18 cellular contexts compared by ENCODE assay signal in genomic region chr2:138364554-138365162, GRCh38.
DNase-seq lines count a peak whose midpoint lies in the region; ATAC-seq and TF ChIP-seq lines count a peak whose summit lies in the region.
"Had no signal": no experiment of that assay in that cellular context is flagged by ENCODE, and none has a peak within 500 bp of the region (broad histone marks: within the 10 kb centered on the region; RNA-seq: fewer than 3 reads in every experiment).

No MANE protein-coding gene starts in this region.

- H3K4me1 Mint-ChIP-seq in natural killer cell: no peaks in the 10 kb centered on the region
- H3K4me1 Mint-ChIP-seq: T-cell had no signal

- no peak overlapping the region for H3K4me3 Mint-ChIP-seq in natural killer cell
- H3K4me3 Mint-ChIP-seq: T-cell, WTC11 had no signal

- no peak for TF ChIP-seq CTCF in fibroblast of villous mesenchyme (IDR thresholded peaks at IDR 0.05; ENCODE audit: insufficient read depth, low read depth, low read length)
- no peak for TF ChIP-seq CTCF in natural killer cell (IDR thresholded peaks at IDR 0.05)

- H3K36me3 ChIP-seq in adipocyte (ENCODE audit: control insufficient read depth, insufficient read depth, low read length, severe bottlenecking): no peaks in the 10 kb centered on the region
- H3K36me3 ChIP-seq in skeletal muscle satellite cell (ENCODE audit: insufficient read depth, low read length): no peaks in the 10 kb centered on the region
- H3K36me3 ChIP-seq: gastrocnemius medialis, MG63, neutrophil had no signal

- H3K36me3 Mint-ChIP-seq in natural killer cell: peaks cover 7% of the 10 kb centered on the region
- H3K36me3 Mint-ChIP-seq: T-cell, WTC11 had no signal

- H3K4me3 ChIP-seq in adipocyte (ENCODE audit: low read length) (no peak overlapping the region), fibroblast of villous mesenchyme (ENCODE audit: low read depth, low read length) (no peak overlapping the region), skeletal muscle satellite cell (ENCODE audit: low read length) (no peak overlapping the region)
- H3K4me3 ChIP-seq: gastrocnemius medialis, MG63 had no signal

- H3K27me3 ChIP-seq in adipocyte (replicated peaks; ENCODE audit: control insufficient read depth, insufficient read depth, low read length): no peaks in the 10 kb centered on the region
- H3K27me3 ChIP-seq in skeletal muscle satellite cell (ENCODE audit: control insufficient read depth, insufficient read depth, low read length): peaks cover 13% of the 10 kb centered on the region
- H3K27me3 ChIP-seq: gastrocnemius medialis, MG63, neutrophil had no signal

- ATAC-seq in HG02610 (IDR thresholded peaks at IDR 0.05; ENCODE audit: unreplicated experiment): no peak
- no peak for ATAC-seq in natural killer cell
- ATAC-seq in GM19463 (IDR thresholded peaks at IDR 0.05; ENCODE audit: unreplicated experiment): no peak
- ATAC-seq: Panc1; stimulated activated naive CD8-positive, alpha-beta T cell treated with anti-CD3 and anti-CD28 coated beads, Interleukin-15, Interleukin-2, amounts not matched to agents 100 U/mL and 50 U/mL, for 24 hours; T-cell; WTC11 had no signal

- H3K27ac Mint-ChIP-seq in natural killer cell: no peak overlapping the region
- H3K27ac Mint-ChIP-seq: activated T-helper 2 cell treated with anti-CD3 and anti-CD28 coated beads, Interferon-gamma antibody, Interleukin-2, Interleukin-4, amounts not matched to agents 10 μg/mL and 5 μg/mL and 100 μg/mL, durations not matched to agents 14 hours and 24 hours and 36 hours; T-cell; WTC11 had no signal

- H3K27me3 Mint-ChIP-seq in natural killer cell (ENCODE audit: low read depth in 2 of 2): no peaks in the 10 kb centered on the region

- peak overlapping the region; percentile 51 for H3K4me2 ChIP-seq in skeletal muscle satellite cell (ENCODE audit: low read length)

- DNase-seq in GM04504 (ENCODE audit: low read depth) (peak; percentile 43), adipocyte (ENCODE audit: low read depth) (peak; percentile 79), fibroblast of villous mesenchyme (ENCODE audit: low read depth) (peak; percentile 55), natural killer cell (no peak)
- DNase-seq: gastrocnemius medialis; MG63; NCI-H187; NCI-H524; small intestine; stimulated activated naive CD8-positive, alpha-beta T cell treated with anti-CD3 and anti-CD28 coated beads, Interleukin-15, Interleukin-2, amounts not matched to agents 100 U/mL and 50 U/mL, for 24 hours; T-cell had no signal

- peaks cover 42% of the 10 kb centered on the region for H3K4me1 ChIP-seq in adipocyte (ENCODE audit: control insufficient read depth, insufficient read depth, low read length)
- H3K4me1 ChIP-seq in skeletal muscle satellite cell (ENCODE audit: control insufficient read depth, insufficient read depth, low read length): peaks cover 29% of the 10 kb centered on the region
- H3K4me1 ChIP-seq: gastrocnemius medialis had no signal

- H3K9me3 ChIP-seq in adipocyte (ENCODE audit: control insufficient read depth, low read length) (no peaks in the 10 kb centered on the region), skeletal muscle satellite cell (replicated peaks; ENCODE audit: low read length) (no peaks in the 10 kb centered on the region)
- H3K9me3 ChIP-seq: gastrocnemius medialis, MG63, neutrophil had no signal

- H3K9ac ChIP-seq in adipocyte (ENCODE audit: low read length): peak overlapping the region; percentile 83
- H3K9ac ChIP-seq in skeletal muscle satellite cell (ENCODE audit: low read depth, low read length): no peak overlapping the region

- peaks cover 14 to 15% of the 10 kb centered on the region in 2 donors for H3K9me3 Mint-ChIP-seq in natural killer cell
- H3K9me3 Mint-ChIP-seq: activated T-helper 2 cell treated with anti-CD3 and anti-CD28 coated beads, Interferon-gamma antibody, Interleukin-2, Interleukin-4, amounts not matched to agents 10 μg/mL and 5 μg/mL and 100 μg/mL, durations not matched to agents 14 hours and 24 hours and 36 hours had no signal

- intact Hi-C loops in natural killer cell (cut with micrococcal nuclease): no loop called here
